In genomic region chr7:23597064-23597907, GRCh38 we compare ENCODE assay signal across 8 cellular contexts.
DNase-seq lines count a peak whose midpoint lies in the region; ATAC-seq and TF ChIP-seq lines count a peak whose summit lies in the region.

Gene CCDC126 (plus strand): TSS chr7:23597382. CDS start chr7:23611316, 13,934 bp downstream.

- no peak for TF ChIP-seq CTCF in coronary artery (IDR thresholded peaks at IDR 0.05)

- ATAC-seq in GM19043 (IDR thresholded peaks at IDR 0.05; ENCODE audit: low read depth, unreplicated experiment) (peak; percentile 74), HG03354 (IDR thresholded peaks at IDR 0.05; ENCODE audit: poor library complexity, severe bottlenecking, unreplicated experiment) (peak; percentile 89)

- peak within 1 kb of the TSS; percentile 96 to 100 for H3K27ac ChIP-seq in coronary artery

- peak within 1 kb of the TSS; percentile 98 for H3K4me3 ChIP-seq in coronary artery

- DNase-seq in AML-193 (lab: John Stamatoyannopoulos, UW), result peak; percentile 61 to 72
- DNase-seq in NCI-H446 (lab: John Stamatoyannopoulos, UW), result peak; percentile 75 to 91
- peak; percentile 78 to 82 for DNase-seq in activated CD4-positive, alpha-beta T cell treated with anti-CD3 and anti-CD28 coated beads for 4 hours
- peak; percentile 92 for DNase-seq in coronary artery (ENCODE audit: low spot score)
- DNase-seq in left kidney (ENCODE audit: low read depth, low spot score), result peak; percentile 98
- peak; percentile 81 for DNase-seq in stimulated activated CD4-positive, alpha-beta T cell treated with anti-CD3 and anti-CD28 coated beads, Interleukin-1b, Interleukin-23, amount 100 ng/mL, for 48 hours

Comparison
In these comparisons a context has a peak if more than half of its experiments do, and no peak if none do; other contexts are left out.
1. Peak in every context shown above with its lines: DNase-seq, ATAC-seq, H3K4me3 ChIP-seq and H3K27ac ChIP-seq.